Comparison of ENCODE assay signal across 8 cellular contexts in the genomic region with DNA sequence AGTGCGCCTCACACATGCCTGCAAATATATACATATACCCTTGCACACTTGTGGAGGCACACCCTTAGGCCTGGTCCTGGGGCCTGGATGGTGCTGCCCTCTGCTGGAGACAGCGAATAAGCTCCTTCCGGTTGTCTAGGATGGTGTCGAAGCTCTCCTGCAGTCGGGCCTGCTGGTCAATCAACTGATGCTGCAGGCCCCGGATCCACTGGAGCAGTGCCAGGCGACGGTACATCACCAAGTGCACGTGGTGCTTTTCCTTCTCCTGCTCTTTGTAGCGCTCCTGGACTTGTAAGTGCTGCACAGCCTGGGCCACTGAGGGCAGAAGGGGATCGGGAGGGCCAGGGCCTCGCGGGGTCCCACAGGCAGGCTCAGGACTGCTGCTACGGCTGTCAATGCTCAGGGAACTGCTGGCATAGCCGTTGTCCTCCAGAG. TPM values are rescaled to one million over a fixed set of nuclear protein-coding genes. Genes with fewer than 3 reads are reported as not detected.
DNase-seq lines count a peak whose midpoint lies in the region; TF ChIP-seq lines count a peak whose summit lies in the region.

No MANE protein-coding gene starts in this region.

- TF ChIP-seq EP300 in transverse colon (IDR thresholded peaks at IDR 0.05; ENCODE audit: low read depth) = no peak

- 31% methylated on average over 14 of the region's 15 CpGs; no CpG with 5 or more reads in 1 of the 2 donors for WGBS in transverse colon (ENCODE audit: low coverage in 1 of 2), 2 donors

- H3K4me1 ChIP-seq in SJCRH30 = peaks cover 2% of the 10 kb centered on the region; the same call in 1 of the 2 replicates
- H3K4me1 ChIP-seq in transverse colon = peaks cover 12 to 38% (median 18%) of the 10 kb centered on the region in 4 donors

- H3K36me3 ChIP-seq in SJCRH30 (peaks cover 6% of the 10 kb centered on the region; the same call in 1 of the 2 replicates), transverse colon (no peaks in the 10 kb centered on the region)

- TF ChIP-seq POLR2A in transverse colon (IDR thresholded peaks at IDR 0.05) = no peak

- no peaks in the 10 kb centered on the region for H3K27me3 ChIP-seq in SJCRH30
- H3K27me3 ChIP-seq in transverse colon = no peaks in the 10 kb centered on the region

- DNase-seq in 8988T (peak; percentile 80), GM13976 (ENCODE audit: low spot score) (peak; percentile 85), LNCaP clone FGC (ENCODE audit: low read depth) (peak; percentile 60), SJCRH30 (peak; percentile 82 to 92), foreskin melanocyte (peak; percentile 73), pons (ENCODE audit: low spot score) (peak; percentile 83), transverse colon (peak; percentile 80)
- peak; percentile 63 for DNase-seq in activated effector memory CD4-positive, alpha-beta T cell treated with Interleukin-2 at 50 U/mL for 16 hours

- peak; percentile 72 for TF ChIP-seq CTCF in GM13976 (IDR thresholded peaks at IDR 0.05; ENCODE audit: borderline replicate concordance, control extremely low read depth, extremely low read depth, insufficient read depth, missing control alignments)
- peak; percentile 90 for TF ChIP-seq CTCF in LNCaP clone FGC (IDR thresholded peaks at IDR 0.05; ENCODE audit: control insufficient read depth, extremely low read depth, insufficient read depth)
- TF ChIP-seq CTCF in transverse colon (IDR thresholded peaks at IDR 0.05) = peak; percentile 62 to 89 (median 80)

- H3K4me3 ChIP-seq in LNCaP clone FGC (ENCODE audit: low read depth, low read length) (no peak overlapping the region), SJCRH30 (no peak overlapping the region), transverse colon (no peak overlapping the region)

- H3K27ac ChIP-seq in SJCRH30 = no peak overlapping the region
- H3K27ac ChIP-seq in transverse colon = no peak overlapping the region

- in situ Hi-C loops in GM13976 (cut with MboI; ENCODE audit: low sequenced_read_pairs, unreplicated experiment) (loop anchor here (5.0 to 25.0 kb wide), 2 partner anchors 148 to 253 kb away; no protein-coding TSS in a partner anchor), transverse colon (cut with MboI; ENCODE audit: low pct_ligation_motif_present in 1 of 4, low pct_unique_long_range_greater_than_20kb in 1 of 4, low sequenced_read_pairs in 3 of 4) (loop anchor here in 1 of 4 donors (5.0 to 25.0 kb wide), 3 partner anchors 61 to 253 kb away; a partner anchor contains a TSS)

- H3K9me3 ChIP-seq in SJCRH30 (replicated peaks) (no peaks in the 10 kb centered on the region), transverse colon (no peaks in the 10 kb centered on the region)

- intact Hi-C loops in transverse colon (cut with DNase I; ENCODE audit: low total_unique reads) = loop anchor here (10.0 kb wide), 1 partner anchor 261 kb away; no protein-coding TSS in a partner anchor

RNA-seq across cellular contexts. Expression of a gene that starts 3.1 kb away (rescaled TPM):
- total RNA-seq in SJCRH30 (2014; rRNA removed; shearing (Covaris generic)) = 9.7 and 12.5 TPM in 2 replicates
- total RNA-seq in transverse colon = 1 to 10 TPM; 2.8 to 6.7 (median 4.7) TPM

RNA-seq across cellular contexts. Expression of a gene that starts 54.2 kb away (rescaled TPM):
- 85.8 and 95.4 TPM in 2 replicates for total RNA-seq in SJCRH30 (2014; rRNA removed; shearing (Covaris generic))
- total RNA-seq in transverse colon = under 1 TPM in 2 of 4 donors, not detected in 2; 0.79 to 0.82 TPM

Comparison
In these comparisons a context has a peak if more than half of its experiments do, and no peak if none do; other contexts are left out.
1. RNA of a gene that starts 54.2 kb away (total RNA-seq): 85.8 to 95.4 TPM in SJCRH30; 0.79 to 0.82 TPM in transverse colon; every median in the first group is over 10 times any median in the second.
2. Peak in every context shown above with its lines, with median percentiles within 50 percentile points of each other: DNase-seq and CTCF ChIP-seq.